ENCODE assay signal across 9 cellular contexts in genomic region chr9:101449071-101449721, GRCh38. TPM values are rescaled to one million over a fixed set of nuclear protein-coding genes. Genes with fewer than 3 reads are reported as not detected.
DNase-seq lines count a peak whose midpoint lies in the region; ATAC-seq and TF ChIP-seq lines count a peak whose summit lies in the region.
"Had no signal": no experiment of that assay in that cellular context is flagged by ENCODE, and none has a peak within 500 bp of the region (broad histone marks: within the 10 kb centered on the region; RNA-seq: fewer than 3 reads in every experiment).

No MANE protein-coding gene starts in this region.

- no peaks in the 10 kb centered on the region for H3K4me1 ChIP-seq in mammary epithelial cell (ENCODE audit: insufficient read depth, low read length)

- intact Hi-C loops in mammary epithelial cell (cut with micrococcal nuclease) = loop anchor here (1.0 to 10.0 kb wide), 2 partner anchors 118 to 334 kb away; no protein-coding TSS in a partner anchor

- H4K20me1 ChIP-seq in mammary epithelial cell (ENCODE audit: insufficient read depth, low read length) = no peaks in the 10 kb centered on the region

- no peak overlapping the region for H3K9ac ChIP-seq in mammary epithelial cell (ENCODE audit: insufficient read depth, low read length)

- no peaks in the 10 kb centered on the region for H3K36me3 ChIP-seq in mammary epithelial cell (ENCODE audit: insufficient read depth, low read length)

- no TSS peak for BruUV-seq in mammary epithelial cell (replicated peaks; lab: Mats Ljungman, UMichigan)

- ATAC-seq in GM18508 (IDR thresholded peaks at IDR 0.05; ENCODE audit: insufficient read depth, unreplicated experiment) (peak; percentile 82), HG02973 (IDR thresholded peaks at IDR 0.05; ENCODE audit: unreplicated experiment) (peak; percentile 93)

- CTCF ChIA-PET in mammary epithelial cell (lab: Charles Lee; ENCODE audit: low non-redundant PET) = interaction anchor here (0.6 to 0.7 kb wide), 4 partner anchors 54 to 1303 kb away, joined by 3 to 5 read pairs (median 4); no protein-coding TSS in a partner anchor

- dilution Hi-C loops in mammary epithelial cell (cut with HindIII; ENCODE audit: low sequenced_read_pairs) = no loop called here

- H3K27ac ChIP-seq in 22Rv1 = peak overlapping the region; percentile 19; the same call in 1 of the 2 replicates
- H3K27ac ChIP-seq in mammary epithelial cell (ENCODE audit: insufficient read depth, low read depth, low read length) = no peak overlapping the region

- no peaks in the 10 kb centered on the region for H3K9me3 ChIP-seq in mammary epithelial cell (replicated peaks; ENCODE audit: insufficient read depth, low read length)
- peaks cover 4% of the 10 kb centered on the region for H3K9me3 ChIP-seq in iPS-18c (ENCODE audit: control insufficient read depth, insufficient read depth, low read length)

- H3K4me2 ChIP-seq in mammary epithelial cell (ENCODE audit: insufficient read depth, low read depth, low read length) = peak overlapping the region; percentile 89

- DNase-seq in NCI-H1930 (lab: John Stamatoyannopoulos, UW) (peak; percentile 68 to 71), UCSD-AML1 (lab: John Stamatoyannopoulos, UW; ENCODE audit: unreplicated experiment) (peak; percentile 70), mammary epithelial cell (peak; percentile 64), skeletal muscle cell (ENCODE audit: low read depth) (no peak)
- DNase-seq: DND-41 had no signal

- H3K4me3 ChIP-seq in mammary epithelial cell (replicated peaks in 1 of 3; ENCODE audit: insufficient read depth in 1 of 3, low read depth in 2 of 3, low read length in 3 of 3) (peak overlapping the region; percentile 63 to 68 (median 65)), iPS-18c (ENCODE audit: insufficient read depth, low read depth, low read length) (peak overlapping the region; percentile 66), skeletal muscle cell (ENCODE audit: low read depth, low read length) (peak overlapping the region; percentile 58)

- in situ Hi-C loops in mammary epithelial cell (cut with MboI; ENCODE audit: low sequenced_read_pairs in 2 of 2) = no loop called here

- WGBS in mammary epithelial cell (ENCODE audit: low coverage, missing lambda C conversion rate) = 3% methylated on average over 22 of the region's 40 CpGs

- H3K27me3 ChIP-seq in mammary epithelial cell (ENCODE audit: insufficient read depth, low read length) = peaks cover 2% of the 10 kb centered on the region

- peak overlapping the region; percentile 96 for H2AFZ ChIP-seq in mammary epithelial cell (ENCODE audit: low read depth, low read length)

- TF ChIP-seq CTCF in 22Rv1 (IDR thresholded peaks at IDR 0.05) (peak; percentile 98), mammary epithelial cell (conservative IDR thresholded peaks at IDR 0.05 in 1 of 2, IDR thresholded peaks at IDR 0.05 in 1 of 2; ENCODE audit: extremely low read depth in 1 of 2, insufficient read depth in 1 of 2, low read depth in 1 of 2, low read length in 2 of 2) (peak; percentile 44 to 57)

- no peaks in the 10 kb centered on the region for H3K79me2 ChIP-seq in mammary epithelial cell (ENCODE audit: insufficient read depth, low read length)

RNA-seq across cellular contexts. Expression of gene ALDOB, which starts 13.6 kb away (rescaled TPM):
- not detected for total RNA-seq in mammary epithelial cell
- not detected for polyA plus RNA-seq in mammary epithelial cell
- not detected for polyA minus RNA-seq in mammary epithelial cell

RNA-seq across cellular contexts. Expression of gene ZNF189, which starts 50.5 kb away (rescaled TPM):
- total RNA-seq in mammary epithelial cell = 10 to 100 TPM; 12.3 to 17.5 TPM
- 2.9 TPM for polyA plus RNA-seq in mammary epithelial cell
- polyA minus RNA-seq in mammary epithelial cell = 2.2 TPM

RNA-seq across cellular contexts. Expression of gene MRPL50, which starts 50.8 kb away (rescaled TPM):
- 10 to 100 TPM; 12.4 to 13.0 TPM for total RNA-seq in mammary epithelial cell
- polyA plus RNA-seq in mammary epithelial cell = 9.4 TPM
- polyA minus RNA-seq in mammary epithelial cell = 6.7 TPM
